In genomic region chr6:68636710-68637470, GRCh38 we compare ENCODE assay signal across 12 cellular contexts. TPM values are rescaled to one million over a fixed set of nuclear protein-coding genes. Genes with fewer than 3 reads are reported as not detected.
A peak's percentile ranks its signal among the peaks of the same experiment; 100 is the strongest.
DNase-seq lines count a peak whose midpoint lies in the region; ATAC-seq, FAIRE-seq and TF ChIP-seq lines count a peak whose summit lies in the region.
"Had no signal": no experiment of that assay in that cellular context is flagged by ENCODE, and none has a peak within 500 bp of the region (broad histone marks: within the 10 kb centered on the region; RNA-seq: fewer than 3 reads in every experiment).

No MANE protein-coding gene starts in this region.

- H4K20me1 ChIP-seq in H1 (replicated peaks in 1 of 2; ENCODE audit: control insufficient read depth in 1 of 2, insufficient read depth in 2 of 2, low read length in 2 of 2) (peaks cover 0 to 4% of the 10 kb centered on the region in 2 experiments), neural progenitor cell (ENCODE audit: low read depth) (no peaks in the 10 kb centered on the region)

- no peak overlapping the region for H2BK5ac ChIP-seq in H1 (ENCODE audit: low read depth, low read length)

- CTCF ChIA-PET in H1 (lab: Charles Lee; ENCODE audit: partially characterized antibody), result interaction anchor here (0.6 to 7.9 kb wide), 22 partner anchors 13 to 1477 kb away, joined by 3 to 119 read pairs (median 4); no protein-coding TSS in a partner anchor

- no peak for TF ChIP-seq RAD21 in H1 (IDR thresholded peaks at IDR 0.05 in 1 of 2, conservative IDR thresholded peaks at IDR 0.05 in 1 of 2; ENCODE audit: low read depth in 2 of 2, low read length in 2 of 2)

- H3K79me2 ChIP-seq in H1 (ENCODE audit: control insufficient read depth in 1 of 2, insufficient read depth in 2 of 2, low read length in 2 of 2), result no peaks in the 10 kb centered on the region
- no peaks in the 10 kb centered on the region for H3K79me2 ChIP-seq in neural progenitor cell (ENCODE audit: low read depth)

- H3K27me3 ChIP-seq in H1 (replicated peaks in 1 of 4; ENCODE audit: control insufficient read depth in 3 of 4, extremely low read depth in 1 of 4, insufficient read depth in 3 of 4, low read length in 3 of 4) (peaks cover 0 to 31% (median 15%) of the 10 kb centered on the region in 4 experiments; a peak in 6 of 7 replicates), neural progenitor cell (peaks cover 93% of the 10 kb centered on the region), uterus (no peaks in the 10 kb centered on the region), small intestine (ENCODE audit: control insufficient read depth in 2 of 2, insufficient read depth in 2 of 2, low read length in 2 of 2) (peaks cover 0 to 4% of the 10 kb centered on the region in 2 donors)

- intact Hi-C loops in natural killer cell (cut with micrococcal nuclease), result no loop called here
- intact Hi-C loops in uterus (cut with DNase I; ENCODE audit: low total_unique reads), result no loop called here

- no peak overlapping the region for H2BK120ac ChIP-seq in H1 (replicated peaks; ENCODE audit: low read depth, low read length)

- H2BK12ac ChIP-seq in H1 (ENCODE audit: low read depth, low read length), result no peak overlapping the region

- POLR2A ChIA-PET in H1 (lab: Charles Lee; ENCODE audit: partially characterized antibody), result interaction anchor here (0.6 to 0.7 kb wide), 4 partner anchors 21 to 1373 kb away, joined by 3 read pairs; no protein-coding TSS in a partner anchor

- peak overlapping the region in 2 of 4 experiments; percentile 70 to 97; a peak in 3 of 8 replicates for H3K4me3 ChIP-seq in H1 (ENCODE audit: extremely low read depth in 1 of 4, insufficient read depth in 2 of 4, low read depth in 3 of 4, low read length in 4 of 4)
- peak overlapping the region; percentile 80 for H3K4me3 ChIP-seq in neural progenitor cell
- H3K4me3 ChIP-seq in uterus, result peak overlapping the region; percentile 70 to 76
- no peak overlapping the region for H3K4me3 ChIP-seq in small intestine (ENCODE audit: low read depth in 1 of 2, low read length in 2 of 2)

- no peak overlapping the region for H2BK20ac ChIP-seq in H1 (ENCODE audit: low read length)

- H3K4me1 Mint-ChIP-seq in natural killer cell (peaks cover 28 to 33% of the 10 kb centered on the region in 2 donors), neural progenitor cell (peaks cover 44% of the 10 kb centered on the region)
- H3K4me1 Mint-ChIP-seq in natural killer cell treated with Interleukin-12 subunit alpha and Interleukin-12 subunit beta and Interleukin-15 and Interleukin-18, amount 100 ng/mL, for 72 hours (ENCODE audit: low read depth in 2 of 2), result peaks cover 12 to 14% of the 10 kb centered on the region in 2 donors

- no peak overlapping the region for H4K8ac ChIP-seq in H1 (ENCODE audit: extremely low read depth, insufficient read depth, low read length)

- H3K36me3 Mint-ChIP-seq in natural killer cell (no peaks in the 10 kb centered on the region), neural progenitor cell (no peaks in the 10 kb centered on the region)
- peaks cover 5% of the 10 kb centered on the region for H3K36me3 Mint-ChIP-seq in natural killer cell treated with Interleukin-12 subunit alpha and Interleukin-12 subunit beta and Interleukin-15 and Interleukin-18, amount 100 ng/mL, for 72 hours

- H3F3A ChIP-seq in neural progenitor cell (ENCODE audit: low read depth), result peaks cover 16% of the 10 kb centered on the region

- H3K9ac ChIP-seq in H1 (replicated peaks in 1 of 4; ENCODE audit: extremely low read depth in 1 of 4, low read depth in 3 of 4, low read length in 3 of 4) (no peak overlapping the region), neural progenitor cell (no peak overlapping the region)

- H3K4me3 Mint-ChIP-seq in natural killer cell (peak overlapping the region; percentile 37), neural progenitor cell (peak overlapping the region; percentile 98)
- no peak overlapping the region for H3K4me3 Mint-ChIP-seq in natural killer cell treated with Interleukin-12 subunit alpha and Interleukin-12 subunit beta and Interleukin-15 and Interleukin-18, amount 100 ng/mL, for 72 hours

- H3K79me1 ChIP-seq in H1 (ENCODE audit: low read depth, low read length), result no peaks in the 10 kb centered on the region

- no peak overlapping the region for H3K56ac ChIP-seq in H1 (replicated peaks; ENCODE audit: insufficient read length, low read depth, low read length)

- H3K14ac ChIP-seq in H1 (ENCODE audit: insufficient read length), result no peak overlapping the region

- H2AFZ ChIP-seq in H1 (ENCODE audit: low read length), result no peak overlapping the region
- no peak overlapping the region for H2AFZ ChIP-seq in neural progenitor cell (replicated peaks)

- TF ChIP-seq EP300 in H1 (IDR thresholded peaks at IDR 0.05; ENCODE audit: borderline replicate concordance in 1 of 2, low read depth in 2 of 2, low read length in 2 of 2), result no peak

- no peak overlapping the region for H3K27ac Mint-ChIP-seq in natural killer cell
- H3K27ac Mint-ChIP-seq in natural killer cell treated with Interleukin-12 subunit alpha and Interleukin-12 subunit beta and Interleukin-15 and Interleukin-18, amount 100 ng/mL, for 72 hours, result no peak overlapping the region
- H3K27ac Mint-ChIP-seq in neural progenitor cell, result no peak overlapping the region
- H3K27ac Mint-ChIP-seq: endodermal cell had no signal

- H3K4me2 ChIP-seq in H1 (ENCODE audit: insufficient read depth in 1 of 2, low read depth in 2 of 2, low read length in 2 of 2) (peak overlapping the region; percentile 84 to 97), neural progenitor cell (peak overlapping the region; percentile 97)

- ATAC-seq in natural killer cell, result no peak
- ATAC-seq in natural killer cell treated with Interleukin-12 subunit alpha and Interleukin-12 subunit beta and Interleukin-15 and Interleukin-18, amount 100 ng/mL, for 72 hours, result no peak

- no peak overlapping the region for H3K27ac ChIP-seq in H1 (ENCODE audit: low read depth, low read length)
- H3K27ac ChIP-seq in neural progenitor cell, result no peak overlapping the region
- H3K27ac ChIP-seq in uterus, result no peak overlapping the region
- H3K27ac ChIP-seq in small intestine (ENCODE audit: low read depth in 1 of 2, low read length in 1 of 2), result no peak overlapping the region

- peaks cover 0 to 13% (median 8%) of the 10 kb centered on the region in 4 experiments; a peak in 5 of 7 replicates for H3K4me1 ChIP-seq in H1 (replicated peaks in 1 of 4; ENCODE audit: control insufficient read depth in 3 of 4, insufficient read depth in 4 of 4, low read length in 3 of 4)
- H3K4me1 ChIP-seq in neural progenitor cell, result peaks cover 20% of the 10 kb centered on the region
- no peaks in the 10 kb centered on the region for H3K4me1 ChIP-seq in uterus
- peaks cover 0 to 2% of the 10 kb centered on the region in 2 donors for H3K4me1 ChIP-seq in small intestine (ENCODE audit: control insufficient read depth in 2 of 2, insufficient read depth in 1 of 2, low read depth in 1 of 2, low read length in 1 of 2)

- no peak for TF ChIP-seq CTCF in natural killer cell (IDR thresholded peaks at IDR 0.05)
- TF ChIP-seq CTCF in H1 (IDR thresholded peaks at IDR 0.05; ENCODE audit: control extremely low read depth in 1 of 3, insufficient read depth in 1 of 3, low read depth in 1 of 3, low read length in 3 of 3), result no peak
- no peak for TF ChIP-seq CTCF in neural progenitor cell (IDR thresholded peaks at IDR 0.05)
- no peak for TF ChIP-seq CTCF in uterus (IDR thresholded peaks at IDR 0.05)

- no peak overlapping the region for H3K4ac ChIP-seq in H1 (replicated peaks; ENCODE audit: insufficient read length, low read depth, low read length)

- H3K27me3 Mint-ChIP-seq in natural killer cell (ENCODE audit: low read depth in 2 of 2), result peaks cover 26 to 32% of the 10 kb centered on the region in 2 donors
- peaks cover 31 to 37% of the 10 kb centered on the region in 2 donors for H3K27me3 Mint-ChIP-seq in natural killer cell treated with Interleukin-12 subunit alpha and Interleukin-12 subunit beta and Interleukin-15 and Interleukin-18, amount 100 ng/mL, for 72 hours
- H3K27me3 Mint-ChIP-seq in neural progenitor cell (ENCODE audit: insufficient read depth, low read depth), result peaks cover 11% of the 10 kb centered on the region

- H3K9me3 Mint-ChIP-seq in natural killer cell, result peaks cover 0 to 4% of the 10 kb centered on the region in 2 donors
- peaks cover 3% of the 10 kb centered on the region for H3K9me3 Mint-ChIP-seq in natural killer cell treated with Interleukin-12 subunit alpha and Interleukin-12 subunit beta and Interleukin-15 and Interleukin-18, amount 100 ng/mL, for 72 hours
- no peaks in the 10 kb centered on the region for H3K9me3 Mint-ChIP-seq in neural progenitor cell
- H3K9me3 Mint-ChIP-seq: endodermal cell had no signal

- WGBS in H1 (ENCODE audit: extremely low coverage in 1 of 2, insufficient coverage in 1 of 2, insufficient read length in 1 of 2, insufficient replicate concordance in 2 of 2, low coverage in 1 of 2, low lambda C conversion rate in 2 of 2, missing lambda C conversion rate in 1 of 2), 2 experiments, result 72% methylated on average over 6 of the region's 6 CpGs; no CpG with 5 or more reads in 1 of the 2 experiments
- WGBS in small intestine, 3 donors, result 43 to 48% (median 48%) methylated on average over 6 of the region's 6 CpGs

- H3K36me3 ChIP-seq in H1 (ENCODE audit: control insufficient read depth in 2 of 4, insufficient read depth in 4 of 4, low read length in 3 of 4) (no peaks in the 10 kb centered on the region), neural progenitor cell (no peaks in the 10 kb centered on the region), uterus (no peaks in the 10 kb centered on the region), small intestine (ENCODE audit: control insufficient read depth in 2 of 2, insufficient read depth in 2 of 2, low read length in 2 of 2) (no peaks in the 10 kb centered on the region)

- DNase-seq in natural killer cell, result no peak
- DNase-seq in natural killer cell treated with Interleukin-12 subunit alpha and Interleukin-12 subunit beta and Interleukin-15 and Interleukin-18, amount 100 ng/mL, for 72 hours (ENCODE audit: low spot score), result no peak
- DNase-seq in H1 (ENCODE audit: low read depth in 1 of 2, low spot score in 2 of 2), result no peak
- no peak for DNase-seq in neural progenitor cell (ENCODE audit: low spot score)
- no peak for DNase-seq in uterus
- no peak for DNase-seq in small intestine
- DNase-seq in GM12892 (ENCODE audit: insufficient read length), result no peak
- no peak for DNase-seq in NCI-H146 treated with DMSO at 0.1 percent for 48 hours (lab: John Stamatoyannopoulos, UW; ENCODE audit: unreplicated experiment)
- DNase-seq: endodermal cell, midbrain had no signal

- no peak overlapping the region for H2AK5ac ChIP-seq in H1 (ENCODE audit: low read depth, low read length)

- no peak overlapping the region for H3K23ac ChIP-seq in H1 (ENCODE audit: insufficient read length)

- no peak overlapping the region for H2BK15ac ChIP-seq in H1 (ENCODE audit: low read length)

- TF ChIP-seq POLR2A in H1 (IDR thresholded peaks at IDR 0.05; ENCODE audit: control extremely low read depth in 1 of 2, low read depth in 2 of 2, low read length in 2 of 2) (no peak), uterus (IDR thresholded peaks at IDR 0.05) (no peak), GM12892 (IDR thresholded peaks at IDR 0.05; ENCODE audit: low read depth, low read length) (no peak)

- H4K5ac ChIP-seq in H1 (ENCODE audit: insufficient read length, low read depth, low read length), result no peak overlapping the region

- H3K23me2 ChIP-seq in H1 (ENCODE audit: low read depth, low read length), result peaks cover 15% of the 10 kb centered on the region

- H3K18ac ChIP-seq in H1 (ENCODE audit: extremely low read depth, low read length), result no peak overlapping the region

- no peak overlapping the region for H4K91ac ChIP-seq in H1 (replicated peaks; ENCODE audit: insufficient read length, low read length)

- H3K9me3 ChIP-seq in H1 (ENCODE audit: insufficient read depth in 2 of 2, low read depth in 1 of 2, low read length in 1 of 2) (no peaks in the 10 kb centered on the region), neural progenitor cell (ENCODE audit: low read depth) (no peaks in the 10 kb centered on the region), uterus (no peaks in the 10 kb centered on the region), small intestine (ENCODE audit: control insufficient read depth, low read depth) (no peaks in the 10 kb centered on the region)

- FAIRE-seq in H1 (lab: Jason Lieb, UNC) (no peak), small intestine (lab: Jason Lieb, UNC) (no peak), GM12892 (lab: Jason Lieb, UNC) (no peak)
- FAIRE-seq: G401.6 had no signal

RNA-seq across cellular contexts. Expression of gene ADGRB3, which starts 1.8 kb away (rescaled TPM):
- total RNA-seq in natural killer cell (not detected), neural progenitor cell (ENCODE audit: low replicate concordance) (1.2 and 1.5 TPM in 2 replicates), uterus (10 to 100 TPM in 1 of 4 donors, 1 to 10 TPM in 3; 5.3 to 15.6 (median 7.6) TPM)
- not detected for total RNA-seq in natural killer cell treated with Interleukin-12 subunit alpha and Interleukin-12 subunit beta and Interleukin-15 and Interleukin-18, amount 100 ng/mL, for 72 hours
- total RNA-seq in H1 (2021; fragmentation: NEBNext Ultra II Directional; extraction: Animal tissue kit (Norgen Biotek cat#: 25700)), result 0.94 and 1.2 TPM in 2 replicates
- polyA plus RNA-seq in H1 (2011; rRNA removed) (0.31 and 0.35 TPM in 2 replicates), small intestine (1 to 10 TPM in 1 of 3 donors, not detected in 2; 1.6 TPM)
- 0.40 TPM for polyA plus RNA-seq in H1 (2011; cell fraction: cytosol; rRNA removed)
- polyA plus RNA-seq in H1 (2011; cell fraction: nucleus; rRNA removed), result 0.57 TPM
- polyA plus RNA-seq in H1 (2012, experiment 1 of 2), result 0.46 to 0.76 TPM (median 0.61 TPM) in 4 replicates
- polyA plus RNA-seq in H1 (2012, experiment 2 of 2), result 0.09 TPM
- 0.71 TPM for polyA plus RNA-seq in H1 (2013, experiment 1 of 2)
- polyA plus RNA-seq in H1 (2013, experiment 2 of 2), result 0.79 TPM
- polyA minus RNA-seq in H1 (2011; rRNA and poly(A)+ RNA removed), result 2.3 and 7.1 TPM in 2 replicates
- 1.5 TPM for polyA minus RNA-seq in H1 (2011; cell fraction: cytosol; rRNA and poly(A)+ RNA removed)
- polyA minus RNA-seq in H1 (2011; cell fraction: nucleus; rRNA and poly(A)+ RNA removed), result 6.2 TPM
- polyA plus RNA-seq in GM12892 (2012; ENCODE audit: missing spikeins), result not detected
- total RNA-seq: RPMI7951 had no signal

Comparison
In these comparisons a context has a peak if more than half of its experiments do, and no peak if none do; other contexts are left out.
1. H3K4me3 ChIP-seq: peak in neural progenitor cell (single experiment) and uterus (2 of 2); none in small intestine (0 of 2).